23 cellular contexts compared by ENCODE assay signal in the genomic region with DNA sequence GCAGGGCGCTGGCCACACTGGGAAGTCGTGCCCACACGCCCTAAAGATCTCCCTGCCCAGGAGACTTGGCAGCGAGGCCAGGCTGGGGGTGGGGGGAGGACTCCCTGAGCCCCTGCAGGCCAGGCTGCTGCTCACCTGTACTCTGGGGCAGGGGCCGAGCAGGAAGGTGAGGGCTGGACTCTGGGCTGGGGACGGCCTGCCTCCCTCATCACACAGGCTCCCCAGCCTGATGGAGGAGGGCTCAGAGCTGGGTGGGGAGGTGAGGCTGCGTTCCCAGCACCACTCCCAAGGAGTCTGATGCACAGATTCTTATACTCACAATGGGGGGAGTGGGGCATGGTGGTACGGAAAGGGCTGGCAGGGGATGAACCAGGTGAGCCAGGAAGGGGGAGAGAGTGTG.
DNase-seq lines count a peak whose midpoint lies in the region; ATAC-seq, FAIRE-seq and TF ChIP-seq lines count a peak whose summit lies in the region.
"Had no signal": no experiment of that assay in that cellular context is flagged by ENCODE, and none has a peak within 500 bp of the region (broad histone marks: within the 10 kb centered on the region; RNA-seq: fewer than 3 reads in every experiment).

No MANE protein-coding gene starts in this region.

- 89% methylated on average over 6 of the region's 8 CpGs; no CpG with 5 or more reads in 1 of the 2 experiments for WGBS in H1 (ENCODE audit: extremely low coverage in 1 of 2, insufficient coverage in 1 of 2, insufficient read length in 1 of 2, insufficient replicate concordance in 2 of 2, low coverage in 1 of 2, low lambda C conversion rate in 2 of 2, missing lambda C conversion rate in 1 of 2), 2 experiments

- no peak for TF ChIP-seq CTCF in 22Rv1 (IDR thresholded peaks at IDR 0.05)
- TF ChIP-seq CTCF in C4-2B (conservative IDR thresholded peaks at IDR 0.05): no peak
- no peak for TF ChIP-seq CTCF in H1 (IDR thresholded peaks at IDR 0.05; ENCODE audit: control extremely low read depth in 1 of 3, insufficient read depth in 1 of 3, low read depth in 1 of 3, low read length in 3 of 3)
- no peak for TF ChIP-seq CTCF in type B pancreatic cell (conservative IDR thresholded peaks at IDR 0.05)

- no peak overlapping the region for H3K56ac ChIP-seq in H1 (replicated peaks; ENCODE audit: insufficient read length, low read depth, low read length)

- H3K36me3 Mint-ChIP-seq in type B pancreatic cell: no peaks in the 10 kb centered on the region
- H3K36me3 Mint-ChIP-seq: activated naive CD8-positive, alpha-beta T cell; IgD-negative memory B cell; T-cell had no signal

- no peak overlapping the region for H2BK20ac ChIP-seq in H1 (ENCODE audit: low read length)

- peaks cover 0 to 2% of the 10 kb centered on the region in 2 experiments for H4K20me1 ChIP-seq in H1 (replicated peaks in 1 of 2; ENCODE audit: control insufficient read depth in 1 of 2, insufficient read depth in 2 of 2, low read length in 2 of 2)

- ATAC-seq in SK-N-SH treated with all-trans-retinoic acid at 6 μM for 48 hours: no peak
- ATAC-seq in HG03432 (IDR thresholded peaks at IDR 0.05; ENCODE audit: unreplicated experiment): no peak
- ATAC-seq in GM18861 (IDR thresholded peaks at IDR 0.05; ENCODE audit: unreplicated experiment): no peak
- ATAC-seq: body of pancreas had no signal

- CTCF ChIA-PET in H1 (lab: Charles Lee; ENCODE audit: partially characterized antibody): no interaction called here

- no peak overlapping the region for H2AK5ac ChIP-seq in H1 (ENCODE audit: low read depth, low read length)

- no peaks in the 10 kb centered on the region for H3K23me2 ChIP-seq in H1 (ENCODE audit: low read depth, low read length)

- peaks cover 15% of the 10 kb centered on the region for H3K4me1 Mint-ChIP-seq in type B pancreatic cell (ENCODE audit: unreplicated experiment)

- H4K8ac ChIP-seq in H1 (ENCODE audit: extremely low read depth, insufficient read depth, low read length): peak overlapping the region; percentile 29; the same call in 1 of the 2 replicates

- no peaks in the 10 kb centered on the region for H3K79me1 ChIP-seq in H1 (ENCODE audit: low read depth, low read length)

- no peak overlapping the region for H3K4me3 Mint-ChIP-seq in type B pancreatic cell

- TF ChIP-seq POLR2A in H1 (IDR thresholded peaks at IDR 0.05; ENCODE audit: control extremely low read depth in 1 of 2, low read depth in 2 of 2, low read length in 2 of 2): no peak

- no peak for FAIRE-seq in H1 (lab: Jason Lieb, UNC)

- H3K27me3 Mint-ChIP-seq in type B pancreatic cell: no peaks in the 10 kb centered on the region
- H3K27me3 Mint-ChIP-seq: activated naive CD8-positive, alpha-beta T cell; progenitor cell of endocrine pancreas had no signal

- no peak overlapping the region for H2BK5ac ChIP-seq in H1 (ENCODE audit: low read depth, low read length)

- DNase-seq in RPMI8226 (peak; percentile 51), H1 (ENCODE audit: low read depth in 1 of 2, low spot score in 2 of 2) (no peak), type B pancreatic cell (ENCODE audit: extremely low spot score, unreplicated experiment) (no peak)
- DNase-seq: activated CD4-positive, alpha-beta T cell treated with anti-CD3 and anti-CD28 coated beads, Interleukin-2, amount 50 U/mL, for 4 hours; body of pancreas; effector CD8-positive, alpha-beta T cell; midbrain; NCI-H187; NCI-H748 treated with DMSO at 0.1 percent for 48 hours; OCI-M1; SIG-M5; T-cell; trophoblast cell had no signal

- no peak overlapping the region for H3K27ac Mint-ChIP-seq in type B pancreatic cell
- H3K27ac Mint-ChIP-seq: activated naive CD8-positive, alpha-beta T cell; IgD-negative memory B cell; progenitor cell of endocrine pancreas had no signal

- POLR2A ChIA-PET in H1 (lab: Charles Lee; ENCODE audit: partially characterized antibody): interaction anchor here (0.6 kb wide), 1 partner anchor 11 kb away, joined by 4 read pairs; no protein-coding TSS in a partner anchor

- H3K4me1 ChIP-seq in H1 (replicated peaks in 1 of 4; ENCODE audit: control insufficient read depth in 3 of 4, insufficient read depth in 4 of 4, low read length in 3 of 4): no peaks in the 10 kb centered on the region

- H3K4me3 ChIP-seq in H1 (ENCODE audit: extremely low read depth in 1 of 4, insufficient read depth in 2 of 4, low read depth in 3 of 4, low read length in 4 of 4): no peak overlapping the region
- H3K4me3 ChIP-seq: body of pancreas had no signal

- H3K4ac ChIP-seq in H1 (replicated peaks; ENCODE audit: insufficient read length, low read depth, low read length): no peak overlapping the region

- H4K91ac ChIP-seq in H1 (replicated peaks; ENCODE audit: insufficient read length, low read length): no peak overlapping the region

- no peak overlapping the region for H3K4me2 ChIP-seq in H1 (ENCODE audit: insufficient read depth in 1 of 2, low read depth in 2 of 2, low read length in 2 of 2)

- no peaks in the 10 kb centered on the region for H3K79me2 ChIP-seq in H1 (ENCODE audit: control insufficient read depth in 1 of 2, insufficient read depth in 2 of 2, low read length in 2 of 2)

- H2BK120ac ChIP-seq in H1 (replicated peaks; ENCODE audit: low read depth, low read length): no peak overlapping the region

- H2BK15ac ChIP-seq in H1 (ENCODE audit: low read length): no peak overlapping the region

- H3K36me3 ChIP-seq in H1 (ENCODE audit: control insufficient read depth in 2 of 4, insufficient read depth in 4 of 4, low read length in 3 of 4): no peaks in the 10 kb centered on the region

- TF ChIP-seq EP300 in H1 (IDR thresholded peaks at IDR 0.05; ENCODE audit: borderline replicate concordance in 1 of 2, low read depth in 2 of 2, low read length in 2 of 2): no peak

- no peaks in the 10 kb centered on the region for H3K9me3 ChIP-seq in H1 (ENCODE audit: insufficient read depth in 2 of 2, low read depth in 1 of 2, low read length in 1 of 2)
- H3K9me3 ChIP-seq: body of pancreas, esophagus muscularis mucosa had no signal

- TF ChIP-seq RAD21 in H1 (IDR thresholded peaks at IDR 0.05 in 1 of 2, conservative IDR thresholded peaks at IDR 0.05 in 1 of 2; ENCODE audit: low read depth in 2 of 2, low read length in 2 of 2): no peak

- no peaks in the 10 kb centered on the region for H3K9me3 Mint-ChIP-seq in type B pancreatic cell
- H3K9me3 Mint-ChIP-seq: T-cell had no signal

- H2BK12ac ChIP-seq in H1 (ENCODE audit: low read depth, low read length): no peak overlapping the region

- H3K23ac ChIP-seq in H1 (ENCODE audit: insufficient read length): no peak overlapping the region

- H3K14ac ChIP-seq in H1 (ENCODE audit: insufficient read length): no peak overlapping the region

- H3K27me3 ChIP-seq in H1 (replicated peaks in 1 of 4; ENCODE audit: control insufficient read depth in 3 of 4, extremely low read depth in 1 of 4, insufficient read depth in 3 of 4, low read length in 3 of 4): no peaks in the 10 kb centered on the region
- H3K27me3 ChIP-seq: body of pancreas had no signal

- H3K18ac ChIP-seq in H1 (ENCODE audit: extremely low read depth, low read length): no peak overlapping the region

- peak overlapping the region; percentile 81 for H3K27ac ChIP-seq in 22Rv1
- peak overlapping the region; percentile 70 for H3K27ac ChIP-seq in C4-2B
- H3K27ac ChIP-seq in H1 (ENCODE audit: low read depth, low read length): no peak overlapping the region
- H3K27ac ChIP-seq: body of pancreas, esophagus muscularis mucosa, HL-60 had no signal

- no peak overlapping the region for H2AFZ ChIP-seq in H1 (ENCODE audit: low read length)

- H3K9ac ChIP-seq in H1 (replicated peaks in 1 of 4; ENCODE audit: extremely low read depth in 1 of 4, low read depth in 3 of 4, low read length in 3 of 4): no peak overlapping the region

- H4K5ac ChIP-seq in H1 (ENCODE audit: insufficient read length, low read depth, low read length): no peak overlapping the region

TF ChIP-seq in H1, 55 proteins besides CTCF, POLR2A, EP300 and RAD21 (continues in another document):
- TF ChIP-seq RBBP5 (IDR thresholded peaks at IDR 0.05; ENCODE audit: borderline replicate concordance, low read depth, low read length) (no peak), SIX5 (IDR thresholded peaks at IDR 0.05; ENCODE audit: low read depth, low read length) (no peak), CBX5 (IDR thresholded peaks at IDR 0.05; ENCODE audit: low read depth, low read length) (no peak), KDM5A (IDR thresholded peaks at IDR 0.05; ENCODE audit: low read length) (no peak), TBP (IDR thresholded peaks at IDR 0.05; ENCODE audit: low read depth, low read length) (no peak), SUZ12 (IDR thresholded peaks at IDR 0.05; ENCODE audit: low read length) (no peak), CEBPB (IDR thresholded peaks at IDR 0.05; ENCODE audit: low read depth, low read length) (no peak), JUN (IDR thresholded peaks at IDR 0.05; ENCODE audit: low read depth, low read length) (no peak), HDAC2 (IDR thresholded peaks at IDR 0.05; ENCODE audit: borderline replicate concordance in 1 of 2, low read depth in 2 of 2, low read length in 2 of 2) (no peak), SP4 (IDR thresholded peaks at IDR 0.05; ENCODE audit: low read length) (no peak), BCL11A (IDR thresholded peaks at IDR 0.05; ENCODE audit: low read depth in 2 of 2, low read length in 2 of 2) (no peak), MAFK (IDR thresholded peaks at IDR 0.05; ENCODE audit: low read depth, low read length) (no peak), JUND (IDR thresholded peaks at IDR 0.05; ENCODE audit: low read length) (no peak)

TF ChIP-seq in SK-N-SH treated with all-trans-retinoic acid at 6 μM for 48 hours, 23 proteins besides CTCF, POLR2A, EP300 and RAD21 (continues in another document):
- TF ChIP-seq ZFP30 (CRISPR knock-in tag; IDR thresholded peaks at IDR 0.05) (no peak), PPARA (CRISPR knock-in tag; IDR thresholded peaks at IDR 0.05; ENCODE audit: borderline replicate concordance) (no peak)
- TF ChIP-seq, protein P1, sequence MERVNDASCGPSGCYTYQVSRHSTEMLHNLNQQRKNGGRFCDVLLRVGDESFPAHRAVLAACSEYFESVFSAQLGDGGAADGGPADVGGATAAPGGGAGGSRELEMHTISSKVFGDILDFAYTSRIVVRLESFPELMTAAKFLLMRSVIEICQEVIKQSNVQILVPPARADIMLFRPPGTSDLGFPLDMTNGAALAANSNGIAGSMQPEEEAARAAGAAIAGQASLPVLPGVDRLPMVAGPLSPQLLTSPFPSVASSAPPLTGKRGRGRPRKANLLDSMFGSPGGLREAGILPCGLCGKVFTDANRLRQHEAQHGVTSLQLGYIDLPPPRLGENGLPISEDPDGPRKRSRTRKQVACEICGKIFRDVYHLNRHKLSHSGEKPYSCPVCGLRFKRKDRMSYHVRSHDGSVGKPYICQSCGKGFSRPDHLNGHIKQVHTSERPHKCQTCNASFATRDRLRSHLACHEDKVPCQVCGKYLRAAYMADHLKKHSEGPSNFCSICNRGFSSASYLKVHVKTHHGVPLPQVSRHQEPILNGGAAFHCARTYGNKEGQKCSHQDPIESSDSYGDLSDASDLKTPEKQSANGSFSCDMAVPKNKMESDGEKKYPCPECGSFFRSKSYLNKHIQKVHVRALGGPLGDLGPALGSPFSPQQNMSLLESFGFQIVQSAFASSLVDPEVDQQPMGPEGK (CRISPR knock-in tag; IDR thresholded peaks at IDR 0.05; ENCODE audit: borderline replicate concordance): no peak
